ENCODE assay signal across 8 cellular contexts in the genomic region with DNA sequence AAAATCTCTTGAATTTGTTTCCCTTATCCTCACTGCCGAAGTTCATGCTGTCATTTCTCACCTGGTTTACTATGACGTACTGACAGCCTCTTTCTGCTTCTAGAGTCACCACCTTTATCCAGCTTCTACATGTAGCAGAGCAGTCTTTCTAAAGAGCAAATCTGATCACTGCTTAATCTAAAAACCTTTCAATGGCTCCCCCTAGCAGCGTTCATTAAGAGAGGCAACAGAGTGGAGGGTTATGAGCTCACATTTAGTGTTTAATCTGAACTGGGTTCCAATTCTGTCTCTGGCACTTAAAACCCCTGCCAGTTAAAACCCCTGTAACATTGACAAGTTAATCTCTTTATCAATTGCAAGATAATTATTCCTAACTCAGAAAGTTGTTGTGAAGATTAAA. TPM values are rescaled to one million over a fixed set of nuclear protein-coding genes. Genes with fewer than 3 reads are reported as not detected.
DNase-seq lines count a peak whose midpoint lies in the region; ATAC-seq, FAIRE-seq and TF ChIP-seq lines count a peak whose summit lies in the region.

No MANE protein-coding gene starts in this region.

- H3K4me1 ChIP-seq in Panc1 (ENCODE audit: control insufficient read depth, insufficient read depth, low read length), result peaks cover 11% of the 10 kb centered on the region

- in situ Hi-C loops in Panc1 (cut with HindIII; ENCODE audit: low pct_unique_long_range_greater_than_20kb, low sequenced_read_pairs), result no loop called here

- intact Hi-C loops in Panc1 (cut with micrococcal nuclease; ENCODE audit: unreplicated experiment), result loop anchor here (2.0 to 10.0 kb wide), 2 partner anchors 260 to 336 kb away; no protein-coding TSS in a partner anchor

- FAIRE-seq in D721Med (lab: Jason Lieb, UNC), result peak; percentile 56

- DNase-seq in D721Med (ENCODE audit: insufficient read length, low spot score), result no peak
- peak; percentile 32 for DNase-seq in GM20000 (ENCODE audit: low spot score)
- DNase-seq in Panc1 (ENCODE audit: low read depth, low spot score), result no peak
- DNase-seq in epithelial cell of proximal tubule (ENCODE audit: low read depth), result no peak
- DNase-seq in mesenteric fat pad (ENCODE audit: low spot score), result no peak
- DNase-seq in NCI-H2107 (lab: John Stamatoyannopoulos, UW), result no peak

- no peaks in the 10 kb centered on the region for H3K9me3 ChIP-seq in Panc1 (ENCODE audit: control insufficient read depth, insufficient read depth, low read depth, low read length)

- H3K27ac ChIP-seq in Panc1 (ENCODE audit: low read length), result no peak overlapping the region

- POLR2A ChIA-PET in Panc1 (lab: Charles Lee), result interaction anchor here (0.5 kb wide), 1 partner anchor 459 kb away, joined by 3 read pairs; no protein-coding TSS in a partner anchor

- ATAC-seq in Panc1, result peak; percentile 31; the same call in 1 of the 2 replicates
- ATAC-seq in HG03159 (IDR thresholded peaks at IDR 0.05; ENCODE audit: unreplicated experiment), result no peak
- ATAC-seq in HG03280 (IDR thresholded peaks at IDR 0.05; ENCODE audit: unreplicated experiment), result no peak

- no peak overlapping the region for H3K4me3 ChIP-seq in Panc1 (ENCODE audit: low read depth in 2 of 2, low read length in 2 of 2)
- no peak overlapping the region for H3K4me3 ChIP-seq in epithelial cell of proximal tubule (ENCODE audit: low read depth, low read length)

- no peaks in the 10 kb centered on the region; the same call in 1 of the 2 replicates for H3K36me3 ChIP-seq in Panc1 (ENCODE audit: control insufficient read depth, insufficient read depth, low read length)

- BruUV-seq in Panc1 (replicated peaks; lab: Mats Ljungman, UMichigan), result no TSS peak

- TF ChIP-seq CTCF in D721Med (IDR thresholded peaks at IDR 0.05; ENCODE audit: insufficient read depth, missing control alignments), result peak; percentile 56
- peak; percentile 30 for TF ChIP-seq CTCF in GM20000 (IDR thresholded peaks at IDR 0.05; ENCODE audit: extremely low read depth, missing control alignments)
- peak; percentile 58 for TF ChIP-seq CTCF in Panc1 (IDR thresholded peaks at IDR 0.05)
- peak; percentile 70 for TF ChIP-seq CTCF in epithelial cell of proximal tubule (conservative IDR thresholded peaks at IDR 0.05; ENCODE audit: low read depth, low read length)

- CTCF ChIA-PET in Panc1 (lab: Charles Lee), result interaction anchor here (0.7 to 1.2 kb wide), 3 partner anchors 295 to 338 kb away, joined by 3 to 4 read pairs (median 3); no protein-coding TSS in a partner anchor

- H3K27me3 ChIP-seq in Panc1 (ENCODE audit: control insufficient read depth, insufficient read depth, low read length), result no peaks in the 10 kb centered on the region

RNA-seq across cellular contexts. Expression of a gene that starts 4.4 kb away (rescaled TPM):
- 33.7 TPM for total RNA-seq in Panc1 (2021; ENCODE audit: unreplicated experiment)
- 11.0 TPM for polyA plus RNA-seq in Panc1 (2012; ENCODE audit: insufficient read length)
- 38.6 and 76.0 TPM in 2 replicates for total RNA-seq in epithelial cell of proximal tubule
- total RNA-seq in mesenteric fat pad, result 112 TPM
